In genomic region chr3:116087431-116087830, GRCh38 we compare ENCODE assay signal across 16 cellular contexts.
"Had no signal": no experiment of that assay in that cellular context is flagged by ENCODE, and none has a peak within 500 bp of the region (broad histone marks: within the 10 kb centered on the region; RNA-seq: fewer than 3 reads in every experiment).

No MANE protein-coding gene starts in this region.

- H3K27me3 ChIP-seq: dorsolateral prefrontal cortex, left lung, pancreas, transverse colon, vagina had no signal

- H3K27ac ChIP-seq: epithelial cell of prostate, left lung, pancreas, transverse colon, vagina had no signal

- H3K36me3 ChIP-seq: left lung, pancreas, transverse colon, vagina had no signal

- H3K4me3 ChIP-seq: dorsolateral prefrontal cortex, left lung, pancreas, transverse colon, vagina had no signal

- H3K4me1 ChIP-seq: left lung, pancreas, transverse colon, vagina had no signal

- H3K9me3 ChIP-seq: pancreas, transverse colon, vagina had no signal

- ATAC-seq: activated T-helper 17 cell treated with anti-CD3 and anti-CD28 coated beads, Interleukin-2, amount 50 U/mL, for 72 hours; left lung; pancreas had no signal

- DNase-seq: activated CD4-positive, alpha-beta T cell treated with anti-CD3 and anti-CD28 coated beads, Interleukin-2, amount 50 U/mL, for 48 hours; activated naive CD4-positive, alpha-beta T cell; activated naive CD8-positive, alpha-beta T cell treated with anti-CD3 and anti-CD28 coated beads, Interleukin-2, amount 10 ng/mL, durations not matched to agents 7 days and 5 days; activated T-cell treated with anti-CD3 and anti-CD28 coated beads, Interleukin-2, amount 50 U/mL, for 1 hour; dorsolateral prefrontal cortex; endodermal cell; kidney; left lung; mammary epithelial cell; naive B cell; pancreas; stimulated activated CD4-positive, alpha-beta T cell treated with anti-CD3 and anti-CD28 coated beads, Interleukin-2, amount 100 ng/mL, for 24 hours; transverse colon had no signal
